19 cellular contexts compared by ENCODE assay signal in the genomic region with DNA sequence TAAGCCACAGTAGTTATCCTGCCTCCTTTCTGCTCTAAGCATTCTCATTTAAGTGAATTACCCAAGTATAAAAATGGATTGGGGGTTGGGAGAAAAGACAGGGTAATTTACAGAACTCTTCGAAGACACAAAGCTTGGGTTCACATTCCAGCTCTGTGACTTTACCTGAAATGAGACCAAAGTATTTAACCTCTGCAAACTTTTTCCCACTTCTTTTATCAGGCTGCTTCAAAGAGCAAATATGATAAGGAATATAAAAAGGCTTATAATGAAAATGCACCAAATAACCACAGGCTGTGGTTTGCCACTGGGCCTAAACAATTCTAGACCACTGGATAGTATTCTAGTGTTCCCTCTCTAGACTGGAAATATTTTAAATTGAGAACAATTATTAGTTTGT.
DNase-seq lines count a peak whose midpoint lies in the region; ATAC-seq and TF ChIP-seq lines count a peak whose summit lies in the region.
"Had no signal": no experiment of that assay in that cellular context is flagged by ENCODE, and none has a peak within 500 bp of the region (broad histone marks: within the 10 kb centered on the region; RNA-seq: fewer than 3 reads in every experiment).

No MANE protein-coding gene starts in this region.

- H3K18ac ChIP-seq in mesenchymal stem cell (ENCODE audit: low read depth in 1 of 2, low read length in 2 of 2): no peak overlapping the region

- intact Hi-C loops in body of pancreas (cut with DNase I): no loop called here

- H3K4me1 Mint-ChIP-seq in HFFc6 (ENCODE audit: low read depth): peaks cover 90% of the 10 kb centered on the region

- H3K4me3 ChIP-seq in body of pancreas (no peak overlapping the region), mesenchymal stem cell (ENCODE audit: insufficient read depth in 1 of 2, low read depth in 1 of 2, low read length in 2 of 2) (no peak overlapping the region), subcutaneous abdominal adipose tissue (ENCODE audit: low read depth in 1 of 5, low read length in 5 of 5) (peak overlapping the region in 2 of 5 donors; percentile 13 to 52)
- H3K4me3 ChIP-seq: prostate gland had no signal

- no peak for DNase-seq in HFFc6
- DNase-seq in body of pancreas: no peak
- no peak for DNase-seq in mesenchymal stem cell
- no peak for DNase-seq in ACHN
- no peak for DNase-seq in putamen (ENCODE audit: low spot score)
- no peak for DNase-seq in NCI-H1092 (lab: John Stamatoyannopoulos, UW)
- DNase-seq: activated CD4-positive, alpha-beta T cell treated with anti-CD3 and anti-CD28 coated beads for 1 hour; activated CD8-positive, alpha-beta memory T cell treated with anti-CD3 and anti-CD28 coated beads, Interleukin-2, amount 50 U/mL, for 48 hours; BE2C; cerebellar nuclear complex; DMS79; glutamatergic neuron; MV-4-11; NCI-H82 had no signal

- no peak overlapping the region for H3K4me2 ChIP-seq in mesenchymal stem cell (ENCODE audit: low read length, poor library complexity, severe bottlenecking)

- no peak for TF ChIP-seq POLR2A in body of pancreas (IDR thresholded peaks at IDR 0.05)

- H3K4me1 ChIP-seq in body of pancreas: peaks cover 34% of the 10 kb centered on the region
- peaks cover 6% of the 10 kb centered on the region for H3K4me1 ChIP-seq in mesenchymal stem cell (ENCODE audit: control insufficient read depth, insufficient read depth, low read depth, low read length)
- H3K4me1 ChIP-seq in subcutaneous abdominal adipose tissue (ENCODE audit: control insufficient read depth in 5 of 5, insufficient read depth in 5 of 5, low read length in 5 of 5): peaks cover 0 to 53% (median 46%) of the 10 kb centered on the region in 5 donors
- H3K4me1 ChIP-seq: BE2C, prostate gland had no signal

- H3K36me3 Mint-ChIP-seq in HFFc6 (ENCODE audit: low read depth): peaks cover 20% of the 10 kb centered on the region
- H3K36me3 Mint-ChIP-seq: activated naive CD4-positive, alpha-beta T cell treated with anti-CD3 and anti-CD28 coated beads, Interleukin-2, amount 50 U/mL, for 24 hours had no signal

- no peak overlapping the region for H2AFZ ChIP-seq in mesenchymal stem cell (ENCODE audit: low read depth, low read length)

- TF ChIP-seq CTCF in HFFc6 (IDR thresholded peaks at IDR 0.05): no peak
- no peak for TF ChIP-seq CTCF in body of pancreas (IDR thresholded peaks at IDR 0.05)

- no peak overlapping the region for H3K23ac ChIP-seq in mesenchymal stem cell (ENCODE audit: low read length in 2 of 2)

- peak overlapping the region; percentile 51 for H3K27ac Mint-ChIP-seq in HFFc6
- H3K27ac Mint-ChIP-seq: activated naive CD4-positive, alpha-beta T cell treated with anti-CD3 and anti-CD28 coated beads, Interleukin-2, amount 50 U/mL, for 24 hours; T-helper 2 cell treated with Interferon-gamma antibody and Interleukin-4, amounts not matched to agents 5 μg/mL and 100 μg/mL, for 36 hours had no signal

- WGBS in body of pancreas, 2 donors: 15 to 20% methylated on average over 1 of the region's 1 CpG
- no CpG with 5 or more reads among the region's 1 CpG for WGBS in mesenchymal stem cell

- peaks cover 2% of the 10 kb centered on the region; the same call in 1 of the 2 replicates for H3K27me3 Mint-ChIP-seq in HFFc6 (ENCODE audit: insufficient read depth)

- H3K27me3 ChIP-seq in body of pancreas (no peaks in the 10 kb centered on the region), mesenchymal stem cell (ENCODE audit: control insufficient read depth in 1 of 2, insufficient read depth in 1 of 2, low read length in 2 of 2) (no peaks in the 10 kb centered on the region), subcutaneous abdominal adipose tissue (ENCODE audit: control insufficient read depth in 5 of 5, insufficient read depth in 4 of 5, low read length in 5 of 5) (no peaks in the 10 kb centered on the region)

- H3K9me3 ChIP-seq in body of pancreas: no peaks in the 10 kb centered on the region
- H3K9me3 ChIP-seq in mesenchymal stem cell (ENCODE audit: control insufficient read depth, low read length): no peaks in the 10 kb centered on the region
- H3K9me3 ChIP-seq in subcutaneous abdominal adipose tissue (ENCODE audit: control insufficient read depth in 5 of 5, low read length in 5 of 5): no peaks in the 10 kb centered on the region
- H3K9me3 ChIP-seq: BE2C, prostate gland had no signal

- H2BK15ac ChIP-seq in mesenchymal stem cell (ENCODE audit: low read depth, poor library complexity, severe bottlenecking): no peak overlapping the region

- H3K14ac ChIP-seq in mesenchymal stem cell (ENCODE audit: low read length in 2 of 2): no peak overlapping the region

- no peak overlapping the region for H2BK120ac ChIP-seq in mesenchymal stem cell (ENCODE audit: low read depth, low read length)

- peak overlapping the region; percentile 55 for H3K4me3 Mint-ChIP-seq in HFFc6
- H3K4me3 Mint-ChIP-seq: activated naive CD4-positive, alpha-beta T cell treated with anti-CD3 and anti-CD28 coated beads, Interleukin-2, amount 50 U/mL, for 24 hours; T-helper 2 cell treated with Interferon-gamma antibody and Interleukin-4, amounts not matched to agents 5 μg/mL and 100 μg/mL, for 36 hours had no signal

- ATAC-seq in body of pancreas: no peak

- peak overlapping the region; percentile 22 to 51 (median 40) for H3K27ac ChIP-seq in body of pancreas
- no peak overlapping the region for H3K27ac ChIP-seq in mesenchymal stem cell (ENCODE audit: low read length, poor library complexity, severe bottlenecking)
- H3K27ac ChIP-seq in subcutaneous abdominal adipose tissue (ENCODE audit: low read depth, low read length): peak overlapping the region; percentile 63
- H3K27ac ChIP-seq: RWPE1 had no signal

- no peak overlapping the region for H2BK5ac ChIP-seq in mesenchymal stem cell (ENCODE audit: low read depth, low read length, poor library complexity, severe bottlenecking)

- H2AK5ac ChIP-seq in mesenchymal stem cell (ENCODE audit: low read length, severe bottlenecking): no peak overlapping the region

- no peak overlapping the region for H4K8ac ChIP-seq in mesenchymal stem cell (ENCODE audit: low read length)

- in situ Hi-C loops in ACHN (cut with HindIII; ENCODE audit: low pct_ligation_motif_present, low pct_unique_long_range_greater_than_20kb, low sequenced_read_pairs): no loop called here

- no peak overlapping the region for H3K4ac ChIP-seq in mesenchymal stem cell (ENCODE audit: low read depth in 1 of 2, low read length in 2 of 2)

- peaks cover 13% of the 10 kb centered on the region for H3K79me1 ChIP-seq in mesenchymal stem cell (replicated peaks; ENCODE audit: low read length, poor library complexity, severe bottlenecking)

- no peaks in the 10 kb centered on the region for H3K9me3 Mint-ChIP-seq in HFFc6
- H3K9me3 Mint-ChIP-seq: activated naive CD4-positive, alpha-beta T cell treated with anti-CD3 and anti-CD28 coated beads, Interleukin-2, amount 50 U/mL, for 24 hours; T-helper 2 cell treated with Interferon-gamma antibody and Interleukin-4, amounts not matched to agents 5 μg/mL and 100 μg/mL, for 36 hours had no signal

- H3K9ac ChIP-seq in mesenchymal stem cell (ENCODE audit: low read length): peak overlapping the region; percentile 93
- H3K9ac ChIP-seq in subcutaneous abdominal adipose tissue (ENCODE audit: low read length in 5 of 5): peak overlapping the region in 1 of 5 donors; percentile 34

- H4K91ac ChIP-seq in mesenchymal stem cell (ENCODE audit: low read length): no peak overlapping the region

- no peak overlapping the region for H2BK12ac ChIP-seq in mesenchymal stem cell (ENCODE audit: low read length in 2 of 2)

- no peaks in the 10 kb centered on the region for H3K36me3 ChIP-seq in body of pancreas (replicated peaks in 1 of 2; ENCODE audit: insufficient read depth in 1 of 2, low read depth in 2 of 2)
- H3K36me3 ChIP-seq in mesenchymal stem cell (ENCODE audit: control insufficient read depth in 1 of 2, insufficient read depth in 2 of 2, low read depth in 1 of 2, low read length in 2 of 2): peaks cover 0 to 47% of the 10 kb centered on the region in 2 experiments
- H3K36me3 ChIP-seq in subcutaneous abdominal adipose tissue (ENCODE audit: control insufficient read depth in 5 of 5, insufficient read depth in 5 of 5, low read length in 5 of 5): peaks cover 0 to 5% (median 0%) of the 10 kb centered on the region in 5 donors
- H3K36me3 ChIP-seq: BE2C, prostate gland had no signal
